ENCODE assay signal across 8 cellular contexts in genomic region chr20:17569616-17570346, GRCh38. TPM values are rescaled to one million over a fixed set of nuclear protein-coding genes. Genes with fewer than 3 reads are reported as not detected.
DNase-seq lines count a peak whose midpoint lies in the region; ATAC-seq and TF ChIP-seq lines count a peak whose summit lies in the region.

Gene DSTN, plus strand, starts transcription at chr20:17570075. Its CDS starts 134 bp downstream, at chr20:17570209.

- peak; percentile 58 for TF ChIP-seq POLR2A in GM19193 (IDR thresholded peaks at IDR 0.05; ENCODE audit: extremely low read depth, insufficient read depth, insufficient read length)

- no peaks in the 10 kb centered on the region for H3K27me3 ChIP-seq in BE2C

- peak; percentile 96 for ATAC-seq in HG03432 (IDR thresholded peaks at IDR 0.05; ENCODE audit: unreplicated experiment)

- H3K9me3 ChIP-seq in BE2C: no peaks in the 10 kb centered on the region

- DNase-seq in BE2C: peak; percentile 96
- peak; percentile 99 for DNase-seq in NCI-H510A treated with DMSO at 0.1 percent for 48 hours (lab: John Stamatoyannopoulos, UW)
- peak; percentile 82 to 83 for DNase-seq in activated CD4-positive, alpha-beta T cell treated with anti-CD3 and anti-CD28 coated beads for 4 hours
- peak; percentile 95 for DNase-seq in choroid plexus epithelial cell (ENCODE audit: low read depth)
- DNase-seq in kidney glomerular epithelial cell (lab: John Stamatoyannopoulos, UW): peak; percentile 83
- peak; percentile 58 to 72 for DNase-seq in stimulated activated CD4-positive, alpha-beta T cell treated with anti-CD3 and anti-CD28 coated beads, Interleukin-1b, Interleukin-23, amount 100 ng/mL, for 1 hour (ENCODE audit: low read depth in 2 of 2)

- H3K36me3 ChIP-seq in BE2C: no peaks in the 10 kb centered on the region

- H3K4me3 ChIP-seq in BE2C (ENCODE audit: low read depth, low read length) (peak within 1 kb of the TSS; percentile 64), choroid plexus epithelial cell (ENCODE audit: low read depth, low read length) (peak within 1 kb of the TSS; percentile 90)

- TF ChIP-seq CTCF in BE2C (IDR thresholded peaks at IDR 0.05; ENCODE audit: low read depth, low read length) (no peak), choroid plexus epithelial cell (conservative IDR thresholded peaks at IDR 0.05; ENCODE audit: low read depth, low read length) (no peak)

- H3K4me1 ChIP-seq in BE2C: peaks cover 4% of the 10 kb centered on the region; the same call in 1 of the 2 replicates

RNA-seq across cellular contexts. Expression of gene DSTN, which starts in this region (rescaled TPM):
- polyA plus RNA-seq in BE2C (2012; ENCODE audit: insufficient read depth, insufficient read length, low read depth): 211 TPM

Comparison
In these comparisons a context has a peak if more than half of its experiments do, and no peak if none do; other contexts are left out.
1. Peak in every context shown above with its lines: DNase-seq, ATAC-seq and H3K4me3 ChIP-seq.